25 cellular contexts compared by ENCODE assay signal in genomic region chr9:92704528-92704927, GRCh38.
"Had no signal": no experiment of that assay in that cellular context is flagged by ENCODE, and none has a peak within 500 bp of the region (broad histone marks: within the 10 kb centered on the region; RNA-seq: fewer than 3 reads in every experiment).

No MANE protein-coding gene starts in this region.

- H3K4me1 Mint-ChIP-seq: neural crest cell had no signal

- H3K27me3 ChIP-seq: cardiac muscle cell, colonic mucosa, neutrophil, pancreas, right lobe of liver, stomach, tibial nerve, upper lobe of left lung had no signal

- H3K27ac Mint-ChIP-seq: dendritic cell treated with granulocyte-macrophage colony-stimulating factor and Interleukin-4, amounts not matched to agents 40 ng/mL and 50 ng/mL, for 4 days; natural killer cell treated with Interleukin-12 subunit alpha and Interleukin-12 subunit beta and Interleukin-15 and Interleukin-18, amount 100 ng/mL, for 72 hours had no signal

- H3K9me3 Mint-ChIP-seq: central memory CD8-positive, alpha-beta T cell; dendritic cell treated with granulocyte-macrophage colony-stimulating factor and Interleukin-4, amounts not matched to agents 40 ng/mL and 50 ng/mL, for 4 days; naive B cell; natural killer cell treated with Interleukin-12 subunit alpha and Interleukin-12 subunit beta and Interleukin-15 and Interleukin-18, amount 100 ng/mL, for 72 hours had no signal

- H3K27me3 Mint-ChIP-seq: central memory CD8-positive, alpha-beta T cell; dendritic cell treated with granulocyte-macrophage colony-stimulating factor and Interleukin-4, amounts not matched to agents 40 ng/mL and 50 ng/mL, for 4 days; naive B cell; natural killer cell treated with Interleukin-12 subunit alpha and Interleukin-12 subunit beta and Interleukin-15 and Interleukin-18, amount 100 ng/mL, for 72 hours had no signal

- H3K4me3 Mint-ChIP-seq: central memory CD8-positive, alpha-beta T cell; dendritic cell treated with granulocyte-macrophage colony-stimulating factor and Interleukin-4, amounts not matched to agents 40 ng/mL and 50 ng/mL, for 4 days; naive B cell; natural killer cell treated with Interleukin-12 subunit alpha and Interleukin-12 subunit beta and Interleukin-15 and Interleukin-18, amount 100 ng/mL, for 72 hours; neural crest cell had no signal

- DNase-seq: colonic mucosa; effector CD8-positive, alpha-beta T cell; hypothalamus; kidney; naive B cell; pancreas; retina; right lobe of liver; stimulated activated CD4-positive, alpha-beta T cell treated with anti-CD3 and anti-CD28 coated beads, Interleukin-12 subunit alpha, Interleukin-12 subunit beta, amount 100 ng/mL, for 4 hours; stimulated activated CD4-positive, alpha-beta T cell treated with anti-CD3 and anti-CD28 coated beads, Interleukin-1b, Interleukin-23, amount 100 ng/mL, for 48 hours; stimulated activated CD4-positive, alpha-beta T cell treated with anti-CD3 and anti-CD28 coated beads, Interleukin-4, amount 100 ng/mL, for 1 hour; stimulated activated CD8-positive, alpha-beta memory T cell treated with anti-CD3 and anti-CD28 coated beads, Interleukin-4, amount 100 ng/mL, for 48 hours; stimulated activated naive CD4-positive, alpha-beta T cell treated with Interleukin-2 at 50 U/mL for 16 hours; stomach; upper lobe of left lung had no signal

- H3K4me3 ChIP-seq: cardiac muscle cell, colonic mucosa, pancreas, right lobe of liver, smooth muscle cell, stomach, thoracic aorta, tibial nerve, upper lobe of left lung had no signal

- H3K4me1 ChIP-seq: colonic mucosa, pancreas, right lobe of liver, stomach, tibial nerve, upper lobe of left lung had no signal

- H3K27ac ChIP-seq: cardiac muscle cell, colonic mucosa, neutrophil, pancreas, right lobe of liver, stomach, thoracic aorta, tibial nerve, upper lobe of left lung had no signal

- H3K4me2 ChIP-seq: smooth muscle cell had no signal

- H3K9me3 ChIP-seq: colonic mucosa, neutrophil, pancreas, right lobe of liver, stomach, thoracic aorta, tibial nerve, upper lobe of left lung had no signal

- H3K36me3 ChIP-seq: colonic mucosa, pancreas, right lobe of liver, thoracic aorta had no signal

- ATAC-seq: left lobe of liver; natural killer cell treated with Interleukin-12 subunit alpha and Interleukin-12 subunit beta and Interleukin-15 and Interleukin-18, amount 100 ng/mL, for 72 hours; pancreas; right lobe of liver had no signal
